ENCODE assay signal across 14 cellular contexts in the genomic region with DNA sequence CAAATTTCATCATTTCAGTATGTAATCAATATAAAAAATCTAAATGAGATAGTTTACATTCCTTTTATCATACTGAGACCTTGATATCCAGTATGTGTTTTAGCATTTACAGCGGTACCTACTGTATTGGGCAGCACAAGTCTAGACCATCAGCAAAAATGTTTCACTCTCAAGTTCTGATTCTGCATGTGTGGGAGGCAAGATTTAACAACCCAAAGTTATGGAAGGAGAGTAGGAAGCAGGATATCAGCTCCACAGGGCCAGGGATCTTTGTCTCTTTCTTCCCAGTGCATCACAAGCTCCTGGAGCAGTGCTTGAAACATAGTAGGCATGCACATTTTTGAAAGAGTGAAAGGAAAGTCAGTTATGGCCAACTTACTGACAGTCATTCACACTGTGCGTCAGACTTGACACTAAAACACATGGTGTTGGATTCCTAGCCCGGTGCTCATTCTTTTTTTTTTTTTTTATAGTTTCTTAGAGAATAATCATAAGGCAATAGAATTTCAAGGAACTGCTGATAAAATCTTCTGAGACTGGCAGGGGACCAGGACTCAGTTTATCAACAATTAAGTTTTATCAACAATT. TPM values are rescaled to one million over a fixed set of nuclear protein-coding genes. Genes with fewer than 3 reads are reported as not detected.
A peak's percentile ranks its signal among the peaks of the same experiment; 100 is the strongest.
DNase-seq lines count a peak whose midpoint lies in the region; ATAC-seq, FAIRE-seq and TF ChIP-seq lines count a peak whose summit lies in the region.
"Had no signal": no experiment of that assay in that cellular context is flagged by ENCODE, and none has a peak within 500 bp of the region (broad histone marks: within the 10 kb centered on the region; RNA-seq: fewer than 3 reads in every experiment).

No MANE protein-coding gene starts in this region.

- CTCF ChIA-PET in activated B cell treated with CpG ODN at 0.5 μM for 24 hours (lab: Charles Lee) (interaction anchor here (1.3 to 4.8 kb wide), 4 partner anchors 15 to 77 kb away, joined by 3 to 21 read pairs (median 4); no protein-coding TSS in a partner anchor), HepG2 (lab: Yijun Ruan, JAX; ENCODE audit: low intra/inter-chr PET ratio, low total read pairs) (no interaction called here)
- CTCF ChIA-PET in activated naive CD4-positive, alpha-beta T cell treated with anti-CD3 and anti-CD28 coated beads, Interleukin-2, amount 10 ng/mL, durations not matched to agents 7 days and 5 days (lab: Charles Lee) = no interaction called here

- TF ChIP-seq CTCF in activated B cell treated with CpG ODN at 0.5 μM for 24 hours (IDR thresholded peaks at IDR 0.05) (no peak), HepG2 (CRISPR knock-in tag; IDR thresholded peaks at IDR 0.05) (no peak), uterus (IDR thresholded peaks at IDR 0.05) (no peak)

- H3K27me3 ChIP-seq in HepG2 (ENCODE audit: control insufficient read depth in 1 of 2, insufficient read depth in 2 of 2, low read length in 2 of 2) (peaks cover 0 to 12% of the 10 kb centered on the region in 2 experiments; a peak in 4 of 5 replicates), uterus (no peaks in the 10 kb centered on the region)
- H3K27me3 ChIP-seq: esophagus muscularis mucosa had no signal

- intact Hi-C loops in activated B cell treated with CpG ODN at 0.5 μM for 24 hours (cut with micrococcal nuclease) = no loop called here
- intact Hi-C loops in left colon (cut with DNase I, micrococcal nuclease) = no loop called here
- intact Hi-C loops in HepG2 (cut with micrococcal nuclease; ENCODE audit: unreplicated experiment) = no loop called here
- intact Hi-C loops in uterus (cut with DNase I; ENCODE audit: low total_unique reads) = no loop called here

- H3K4me1 ChIP-seq in HepG2 (ENCODE audit: insufficient read depth, low read length) (0 out of 2 replicates have a peak, but pooled peaks cover 3% of the 10 kb centered on the region), uterus (peaks cover 0 to 4% of the 10 kb centered on the region in 2 donors)

- H3K9ac ChIP-seq in HepG2 (ENCODE audit: insufficient read depth, low read depth, low read length) = no peak overlapping the region

- no peaks in the 10 kb centered on the region for H4K20me1 ChIP-seq in HepG2 (ENCODE audit: insufficient read depth, low read length)

- H3K4me1 Mint-ChIP-seq in IgD-negative memory B cell (peaks cover 69 to 84% (median 69%) of the 10 kb centered on the region in 3 donors), activated B cell treated with CpG ODN at 0.5 μM for 24 hours (peaks cover 95% of the 10 kb centered on the region)
- H3K4me1 Mint-ChIP-seq in stimulated activated effector memory CD8-positive, alpha-beta T cell treated with anti-CD3 and anti-CD28 coated beads, Interleukin-12 subunit alpha, Interleukin-12 subunit beta, amount 100 ng/mL, for 72 hours = peaks cover 100% of the 10 kb centered on the region
- H3K4me1 Mint-ChIP-seq in activated naive CD4-positive, alpha-beta T cell treated with anti-CD3 and anti-CD28 coated beads, Interleukin-2, amount 10 ng/mL, durations not matched to agents 7 days and 5 days = peaks cover 87% of the 10 kb centered on the region

- H3K4me3 ChIP-seq in HepG2 (replicated peaks in 1 of 3; ENCODE audit: insufficient read depth in 1 of 3, low read depth in 2 of 3, low read length in 3 of 3) (no peak overlapping the region), uterus (no peak overlapping the region)
- H3K4me3 ChIP-seq: esophagus muscularis mucosa, SK-N-MC had no signal

- H3K9me3 ChIP-seq in HepG2 (ENCODE audit: low read length) = no peaks in the 10 kb centered on the region
- H3K9me3 ChIP-seq in uterus = no peaks in the 10 kb centered on the region
- H3K9me3 ChIP-seq: esophagus muscularis mucosa had no signal

- TF ChIP-seq POLR2A in HepG2 (IDR thresholded peaks at IDR 0.05; ENCODE audit: insufficient read depth in 1 of 2, low read depth in 2 of 2, low read length in 2 of 2) (no peak), uterus (IDR thresholded peaks at IDR 0.05) (no peak)

- H3K27me3 Mint-ChIP-seq in IgD-negative memory B cell (no peaks in the 10 kb centered on the region), activated B cell treated with CpG ODN at 0.5 μM for 24 hours (no peaks in the 10 kb centered on the region)
- no peaks in the 10 kb centered on the region for H3K27me3 Mint-ChIP-seq in activated naive CD4-positive, alpha-beta T cell treated with anti-CD3 and anti-CD28 coated beads, Interleukin-2, amount 10 ng/mL, durations not matched to agents 7 days and 5 days

- H3K9me3 Mint-ChIP-seq in IgD-negative memory B cell (peaks cover 0 to 2% (median 0%) of the 10 kb centered on the region in 3 donors), activated B cell treated with CpG ODN at 0.5 μM for 24 hours (no peaks in the 10 kb centered on the region)
- no peaks in the 10 kb centered on the region for H3K9me3 Mint-ChIP-seq in stimulated activated effector memory CD8-positive, alpha-beta T cell treated with anti-CD3 and anti-CD28 coated beads, Interleukin-12 subunit alpha, Interleukin-12 subunit beta, amount 100 ng/mL, for 72 hours
- no peaks in the 10 kb centered on the region for H3K9me3 Mint-ChIP-seq in activated naive CD4-positive, alpha-beta T cell treated with anti-CD3 and anti-CD28 coated beads, Interleukin-2, amount 10 ng/mL, durations not matched to agents 7 days and 5 days
- H3K9me3 Mint-ChIP-seq: activated T-helper 2 cell treated with anti-CD3 and anti-CD28 coated beads, Interferon-gamma antibody, Interleukin-2, Interleukin-4, amounts not matched to agents 10 μg/mL and 5 μg/mL and 100 μg/mL, durations not matched to agents 14 hours and 24 hours and 36 hours had no signal

- ATAC-seq in activated B cell treated with CpG ODN at 0.5 μM for 24 hours (ENCODE audit: low read depth) = no peak
- ATAC-seq in left colon = peak; percentile 40
- ATAC-seq in stimulated activated effector memory CD8-positive, alpha-beta T cell treated with anti-CD3 and anti-CD28 coated beads, Interleukin-12 subunit alpha, Interleukin-12 subunit beta, amount 100 ng/mL, for 72 hours = no peak
- no peak for ATAC-seq in HepG2

- no peak for TF ChIP-seq EP300 in HepG2 (IDR thresholded peaks at IDR 0.05; ENCODE audit: low read depth in 2 of 2, low read length in 2 of 2)
- TF ChIP-seq EP300 in HepG2 (CRISPR knock-in tag; IDR thresholded peaks at IDR 0.05; ENCODE audit: borderline replicate concordance) = no peak

- H3K4me3 Mint-ChIP-seq in IgD-negative memory B cell (peak overlapping the region in 1 of 4 donors; percentile 80), activated B cell treated with CpG ODN at 0.5 μM for 24 hours (no peak overlapping the region)
- peak overlapping the region; percentile 97 for H3K4me3 Mint-ChIP-seq in stimulated activated effector memory CD8-positive, alpha-beta T cell treated with anti-CD3 and anti-CD28 coated beads, Interleukin-12 subunit alpha, Interleukin-12 subunit beta, amount 100 ng/mL, for 72 hours
- no peak overlapping the region for H3K4me3 Mint-ChIP-seq in activated naive CD4-positive, alpha-beta T cell treated with anti-CD3 and anti-CD28 coated beads, Interleukin-2, amount 10 ng/mL, durations not matched to agents 7 days and 5 days

- DNase-seq in activated B cell treated with CpG ODN at 0.5 μM for 24 hours (no peak), left colon (no peak), HepG2 (ENCODE audit: low spot score) (no peak), uterus (no peak)
- DNase-seq in stimulated activated effector memory CD8-positive, alpha-beta T cell treated with anti-CD3 and anti-CD28 coated beads, Interleukin-12 subunit alpha, Interleukin-12 subunit beta, amount 100 ng/mL, for 72 hours (ENCODE audit: low spot score in 2 of 2) = no peak
- no peak for DNase-seq in activated naive CD4-positive, alpha-beta T cell treated with anti-CD3 and anti-CD28 coated beads, Interleukin-2, amount 10 ng/mL, durations not matched to agents 7 days and 5 days
- DNase-seq: hippocampal formation, NCI-H187, NCI-H510A had no signal

- no peak overlapping the region for H3K27ac ChIP-seq in HepG2 (ENCODE audit: extremely low read length, insufficient read depth, low read length)
- no peak overlapping the region for H3K27ac ChIP-seq in uterus
- H3K27ac ChIP-seq: SK-N-MC, VCaP had no signal

- H3K36me3 Mint-ChIP-seq in IgD-negative memory B cell (peaks cover 16% of the 10 kb centered on the region), activated B cell treated with CpG ODN at 0.5 μM for 24 hours (ENCODE audit: low read depth) (peaks cover 80% of the 10 kb centered on the region)
- peaks cover 99% of the 10 kb centered on the region for H3K36me3 Mint-ChIP-seq in stimulated activated effector memory CD8-positive, alpha-beta T cell treated with anti-CD3 and anti-CD28 coated beads, Interleukin-12 subunit alpha, Interleukin-12 subunit beta, amount 100 ng/mL, for 72 hours
- H3K36me3 Mint-ChIP-seq in activated naive CD4-positive, alpha-beta T cell treated with anti-CD3 and anti-CD28 coated beads, Interleukin-2, amount 10 ng/mL, durations not matched to agents 7 days and 5 days = peaks cover 63% of the 10 kb centered on the region

- no peaks in the 10 kb centered on the region for H3K79me2 ChIP-seq in HepG2 (ENCODE audit: insufficient read depth, low read length)

- in situ Hi-C loops in HepG2 (cut with HindIII; ENCODE audit: extremely low pct_ligation_motif_present, low pct_unique_long_range_greater_than_20kb) = no loop called here

- no peak overlapping the region for H2AFZ ChIP-seq in HepG2 (ENCODE audit: low read length)

- H3K27ac Mint-ChIP-seq in IgD-negative memory B cell (peak overlapping the region in 2 of 3 donors; percentile 20 to 49), activated B cell treated with CpG ODN at 0.5 μM for 24 hours (peak overlapping the region; percentile 81)
- H3K27ac Mint-ChIP-seq in stimulated activated effector memory CD8-positive, alpha-beta T cell treated with anti-CD3 and anti-CD28 coated beads, Interleukin-12 subunit alpha, Interleukin-12 subunit beta, amount 100 ng/mL, for 72 hours = no peak overlapping the region
- H3K27ac Mint-ChIP-seq in activated naive CD4-positive, alpha-beta T cell treated with anti-CD3 and anti-CD28 coated beads, Interleukin-2, amount 10 ng/mL, durations not matched to agents 7 days and 5 days = no peak overlapping the region
- H3K27ac Mint-ChIP-seq: activated T-helper 2 cell treated with anti-CD3 and anti-CD28 coated beads, Interferon-gamma antibody, Interleukin-2, Interleukin-4, amounts not matched to agents 10 μg/mL and 5 μg/mL and 100 μg/mL, durations not matched to agents 14 hours and 24 hours and 36 hours had no signal

- no peak for TF ChIP-seq RAD21 in HepG2 (CRISPR knock-in tag; IDR thresholded peaks at IDR 0.05)

- BruUV-seq in HepG2 (replicated peaks; lab: Mats Ljungman, UMichigan) = no TSS peak

- FAIRE-seq in HepG2 (lab: Jason Lieb, UNC) = no peak

- WGBS in HepG2 (ENCODE audit: low lambda C conversion rate) = 52% methylated on average over 3 of the region's 3 CpGs

- H3K36me3 ChIP-seq in HepG2 (replicated peaks in 1 of 2; ENCODE audit: control insufficient read depth in 1 of 2, insufficient read depth in 2 of 2, low read length in 2 of 2) (no peaks in the 10 kb centered on the region), uterus (no peaks in the 10 kb centered on the region)
- H3K36me3 ChIP-seq: esophagus muscularis mucosa had no signal

- no peak overlapping the region for H3K4me2 ChIP-seq in HepG2 (ENCODE audit: low read depth, low read length)

- POLR2A ChIA-PET in activated B cell treated with CpG ODN at 0.5 μM for 24 hours (lab: Charles Lee) = interaction anchor here (0.7 to 40.7 kb wide), 6 partner anchors 11 to 1098 kb away, joined by 3 to 1269 read pairs (median 4); no protein-coding TSS in a partner anchor
- POLR2A ChIA-PET in HepG2 (lab: Yijun Ruan, JAX) = no interaction called here

RNA-seq across cellular contexts. Expression of gene TENT5C, which starts 6.1 kb away (rescaled TPM):
- polyA plus RNA-seq in IgD-negative memory B cell (33.4 TPM), HepG2 (2011; rRNA removed) (0.30 and 0.38 TPM in 2 replicates)
- total RNA-seq in activated B cell treated with CpG ODN at 0.5 μM for 24 hours (56.2 and 59.3 TPM in 2 replicates), left colon (10 to 100 TPM; 30.7 to 45.6 TPM), HepG2 (2016; rRNA removed; fragmentation: Illumina TruSeq; extraction: Trizol) (0.02 and 0.04 TPM in 2 replicates), uterus (10 to 100 TPM in 1 of 4 donors, 1 to 10 TPM in 3; 2.3 to 22.1 (median 5.1) TPM)
- not detected in 2 replicates for total RNA-seq in HepG2 (2016; cell fraction: cytosol; rRNA removed; fragmentation: Illumina TruSeq; extraction: Trizol; ENCODE audit: low read depth)
- 0.04 TPM in 1 of 2 replicates, not detected in the other for total RNA-seq in HepG2 (2016; cell fraction: insoluble cytoplasmic fraction; rRNA removed; fragmentation: Illumina TruSeq; extraction: Trizol)
- 0.03 TPM in 1 of 2 replicates, not detected in the other for total RNA-seq in HepG2 (2016; cell fraction: membrane; rRNA removed; fragmentation: Illumina TruSeq; extraction: Trizol)
- 0.06 TPM in 1 of 2 replicates, not detected in the other for total RNA-seq in HepG2 (2016; cell fraction: nucleus; rRNA removed; fragmentation: Illumina TruSeq; extraction: Trizol)
- polyA plus RNA-seq in HepG2 (2011; cell fraction: cytosol; rRNA removed) = 0.28 and 0.33 TPM in 2 replicates
- 0.26 and 0.35 TPM in 2 replicates for polyA plus RNA-seq in HepG2 (2011; cell fraction: nucleus; rRNA removed)
- polyA plus RNA-seq in HepG2 (2012) = 0.05 and 0.21 TPM in 2 replicates
- not detected in 2 replicates for polyA plus RNA-seq in HepG2 (2016; cell fraction: cytosol; fragmentation: Illumina TruSeq; extraction: Trizol; ENCODE audit: low read depth)
- polyA plus RNA-seq in HepG2 (2016; cell fraction: insoluble cytoplasmic fraction; fragmentation: Illumina TruSeq; extraction: Trizol; ENCODE audit: low read depth) = 0.03 and 0.04 TPM in 2 replicates
- polyA plus RNA-seq in HepG2 (2016; cell fraction: membrane; fragmentation: Illumina TruSeq; extraction: Trizol; ENCODE audit: low read depth) = not detected in 2 replicates
- polyA plus RNA-seq in HepG2 (2016; cell fraction: nucleus; fragmentation: Illumina TruSeq; extraction: Trizol; ENCODE audit: insufficient read depth, low read depth) = not detected in 2 replicates
- polyA minus RNA-seq in HepG2 (2011; rRNA and poly(A)+ RNA removed; ENCODE audit: low replicate concordance) = 1.3 and 2.5 TPM in 2 replicates
- 0.88 and 0.99 TPM in 2 replicates for polyA minus RNA-seq in HepG2 (2011; cell fraction: cytosol; rRNA and poly(A)+ RNA removed)
- polyA minus RNA-seq in HepG2 (2011; cell fraction: nucleus; rRNA and poly(A)+ RNA removed) = 1.3 and 1.4 TPM in 2 replicates

Comparison
In these comparisons a context has a peak if more than half of its experiments do, and no peak if none do; other contexts are left out.
1. H3K27ac Mint-ChIP-seq: peak in IgD-negative memory B cell (2 of 3) and activated B cell treated with CpG ODN at 0.5 μM for 24 hours (single experiment); none in stimulated activated effector memory CD8-positive, alpha-beta T cell treated with anti-CD3 and anti-CD28 coated beads, Interleukin-12 subunit alpha, Interleukin-12 subunit beta, amount 100 ng/mL, for 72 hours (single experiment) and activated naive CD4-positive, alpha-beta T cell treated with anti-CD3 and anti-CD28 coated beads, Interleukin-2, amount 10 ng/mL, durations not matched to agents 7 days and 5 days (single experiment).